Comparison of ENCODE assay signal across 8 cellular contexts in the genomic region with DNA sequence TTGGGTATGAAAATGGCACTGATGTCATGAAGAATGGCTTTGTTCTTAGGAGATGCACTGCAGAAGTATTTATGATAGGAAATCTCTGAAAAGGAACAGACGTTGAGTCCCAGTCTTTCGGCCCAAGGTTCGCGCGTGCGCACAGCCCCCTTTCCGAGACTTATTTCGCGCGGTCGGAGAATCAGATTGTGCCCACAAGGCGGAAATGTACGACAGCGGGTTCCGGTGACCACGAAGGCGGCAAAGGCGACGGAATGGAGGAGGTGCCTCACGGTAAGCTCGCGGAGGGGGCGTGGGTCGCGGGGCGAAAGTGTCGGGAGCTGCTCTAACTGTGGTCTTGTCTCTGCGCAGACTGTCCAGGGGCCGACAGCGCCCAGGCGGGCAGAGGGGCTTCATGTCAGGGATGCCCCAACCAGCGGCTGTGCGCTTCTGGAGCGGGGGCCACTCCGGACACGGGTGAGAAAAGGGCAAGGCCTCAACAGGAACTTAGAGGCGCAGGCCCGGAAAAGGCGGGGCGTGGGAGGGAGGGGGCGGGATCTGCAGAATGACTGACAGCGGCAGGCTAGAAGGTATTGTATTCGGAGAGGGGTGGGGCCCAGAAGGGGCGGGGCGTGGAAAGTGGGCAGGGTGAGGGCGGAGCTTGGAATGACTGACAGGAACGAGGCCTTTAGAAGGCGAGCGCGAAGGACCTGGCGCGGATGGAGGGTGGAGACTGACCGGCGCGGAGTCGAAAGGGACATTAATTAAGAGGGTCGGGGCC. TPM values are rescaled to one million over a fixed set of nuclear protein-coding genes. Genes with fewer than 3 reads are reported as not detected.
A peak's percentile ranks its signal among the peaks of the same experiment; 100 is the strongest.
DNase-seq lines count a peak whose midpoint lies in the region; TF ChIP-seq lines count a peak whose summit lies in the region.

A gene (plus strand): TSS at position 233 of the 760 bp plus-strand sequence. CDS start 22 bp downstream, at position 255.

- H3K9me2 ChIP-seq in SK-N-SH = no peaks in the 10 kb centered on the region

- H3K27ac ChIP-seq in SK-N-SH (ENCODE audit: low read depth in 2 of 2, low read length in 1 of 2) = peak within 1 kb of the TSS; percentile 96 to 97
- H3K27ac ChIP-seq in temporal lobe (ENCODE audit: low read depth, low read length) = peak within 1 kb of the TSS; percentile 93

- H4K20me1 ChIP-seq in SK-N-SH (ENCODE audit: insufficient read depth) = no peaks in the 10 kb centered on the region

- peak within 1 kb of the TSS; percentile 93 for H3K9ac ChIP-seq in SK-N-SH

- peaks cover 5 to 34% of the 10 kb centered on the region in 2 experiments; a peak in 3 of 4 replicates for H3K4me1 ChIP-seq in SK-N-SH (ENCODE audit: control insufficient read depth in 1 of 2, insufficient read depth in 2 of 2, low read depth in 1 of 2, low read length in 1 of 2)

- TF ChIP-seq RAD21 in SK-N-SH (IDR thresholded peaks at IDR 0.05; ENCODE audit: low read length) = no peak

- peak within 1 kb of the TSS; percentile 85 for H3K4me2 ChIP-seq in SK-N-SH

- TF ChIP-seq CTCF in HFFc6 (IDR thresholded peaks at IDR 0.05) (no peak), SK-N-SH (IDR thresholded peaks at IDR 0.05) (no peak)

- POLR2A ChIA-PET in SK-N-SH (lab: Yijun Ruan, JAX) = interaction anchor here (0.7 to 1.7 kb wide), 7 partner anchors 22 to 322 kb away, joined by 3 to 8 read pairs (median 4); a partner anchor contains a TSS

- H3K27me3 ChIP-seq in SK-N-SH (ENCODE audit: insufficient read depth) = no peaks in the 10 kb centered on the region

- peak within 1 kb of the TSS; percentile 60 to 66 for H3K4me3 ChIP-seq in SK-N-SH (ENCODE audit: low read depth in 2 of 2, low read length in 1 of 2)

- DNase-seq in GM04503 (ENCODE audit: low read depth) (peak; percentile 86), HFFc6 (peak; percentile 96), NCI-H1048 (lab: John Stamatoyannopoulos, UW) (peak; percentile 54), SK-N-SH (peak; percentile 92), globus pallidus (ENCODE audit: low spot score) (peak; percentile 99), occipital lobe (lab: John Stamatoyannopoulos, UW) (peak; percentile 99)

- CTCF ChIA-PET in SK-N-SH (lab: Yijun Ruan, JAX) = interaction anchor here (1.8 to 10.8 kb wide), 2 partner anchors 175 to 228 kb away, joined by 12 to 305 read pairs; no protein-coding TSS in a partner anchor

- H3K9me3 Mint-ChIP-seq in HFFc6 = no peaks in the 10 kb centered on the region
- no peaks in the 10 kb centered on the region for H3K9me3 Mint-ChIP-seq in activated naive CD4-positive, alpha-beta T cell treated with anti-CD3 and anti-CD28 coated beads, Interleukin-2, amount 50 U/mL, for 24 hours

- H3K9me3 ChIP-seq in SK-N-SH = no peaks in the 10 kb centered on the region

- peak within 1 kb of the TSS; percentile 98 for H2AFZ ChIP-seq in SK-N-SH (ENCODE audit: low read depth)

- H3F3A ChIP-seq in SK-N-SH (replicated peaks; ENCODE audit: insufficient read depth) = peaks cover 10% of the 10 kb centered on the region

- H3K27ac Mint-ChIP-seq in HFFc6 = peak within 1 kb of the TSS; percentile 100
- peak within 1 kb of the TSS; percentile 98 for H3K27ac Mint-ChIP-seq in activated naive CD4-positive, alpha-beta T cell treated with anti-CD3 and anti-CD28 coated beads, Interleukin-2, amount 50 U/mL, for 24 hours

- peaks cover 4% of the 10 kb centered on the region; the same call in 1 of the 2 replicates for H3K36me3 Mint-ChIP-seq in HFFc6 (ENCODE audit: low read depth)
- H3K36me3 Mint-ChIP-seq in activated naive CD4-positive, alpha-beta T cell treated with anti-CD3 and anti-CD28 coated beads, Interleukin-2, amount 50 U/mL, for 24 hours = peaks cover 3% of the 10 kb centered on the region

- no peaks in the 10 kb centered on the region; the same call in 1 of the 2 replicates for H3K27me3 Mint-ChIP-seq in HFFc6 (ENCODE audit: insufficient read depth)
- H3K27me3 Mint-ChIP-seq in activated naive CD4-positive, alpha-beta T cell treated with anti-CD3 and anti-CD28 coated beads, Interleukin-2, amount 50 U/mL, for 24 hours = no peaks in the 10 kb centered on the region

- peaks cover 41% of the 10 kb centered on the region for H3K4me1 Mint-ChIP-seq in HFFc6 (ENCODE audit: low read depth)
- H3K4me1 Mint-ChIP-seq in activated naive CD4-positive, alpha-beta T cell treated with anti-CD3 and anti-CD28 coated beads, Interleukin-2, amount 50 U/mL, for 24 hours = peaks cover 30% of the 10 kb centered on the region

- peaks cover 0 to 12% of the 10 kb centered on the region in 2 experiments for H3K36me3 ChIP-seq in SK-N-SH (replicated peaks in 1 of 2; ENCODE audit: control insufficient read depth in 1 of 2, insufficient read depth in 2 of 2, low read length in 1 of 2)

- peaks cover 11% of the 10 kb centered on the region for H3K79me2 ChIP-seq in SK-N-SH (ENCODE audit: insufficient read depth)

- no peak for TF ChIP-seq EP300 in SK-N-SH (IDR thresholded peaks at IDR 0.05; ENCODE audit: borderline replicate concordance in 1 of 2, low read depth in 1 of 2, low read length in 1 of 2)

- peak within 1 kb of the TSS; percentile 93 for H3K4me3 Mint-ChIP-seq in HFFc6
- H3K4me3 Mint-ChIP-seq in activated naive CD4-positive, alpha-beta T cell treated with anti-CD3 and anti-CD28 coated beads, Interleukin-2, amount 50 U/mL, for 24 hours = peak within 1 kb of the TSS; percentile 95

- 0% methylated on average over 42 of the region's 57 CpGs for WGBS in SK-N-SH (ENCODE audit: low lambda C conversion rate)

TF ChIP-seq in SK-N-SH, 30 proteins besides CTCF, POLR2A, EP300 and RAD21 (continues in another document):
- TF ChIP-seq NRF1 (IDR thresholded peaks at IDR 0.05; ENCODE audit: low read depth, low read length) = peak; percentile 85
- TF ChIP-seq SMC3 (IDR thresholded peaks at IDR 0.05; ENCODE audit: low read depth, low read length) = no peak
- no peak for TF ChIP-seq RFX5 (IDR thresholded peaks at IDR 0.05; ENCODE audit: low read length)
- TF ChIP-seq MEF2A (IDR thresholded peaks at IDR 0.05; ENCODE audit: borderline replicate concordance, low read depth) = no peak
- no peak for TF ChIP-seq TCF12 (IDR thresholded peaks at IDR 0.05)
- TF ChIP-seq, protein P1, sequence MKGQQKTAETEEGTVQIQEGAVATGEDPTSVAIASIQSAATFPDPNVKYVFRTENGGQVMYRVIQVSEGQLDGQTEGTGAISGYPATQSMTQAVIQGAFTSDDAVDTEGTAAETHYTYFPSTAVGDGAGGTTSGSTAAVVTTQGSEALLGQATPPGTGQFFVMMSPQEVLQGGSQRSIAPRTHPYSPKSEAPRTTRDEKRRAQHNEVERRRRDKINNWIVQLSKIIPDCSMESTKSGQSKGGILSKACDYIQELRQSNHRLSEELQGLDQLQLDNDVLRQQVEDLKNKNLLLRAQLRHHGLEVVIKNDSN (IDR thresholded peaks at IDR 0.05; ENCODE audit: borderline replicate concordance, low read depth) = no peak
- TF ChIP-seq JUND (IDR thresholded peaks at IDR 0.05) = no peak
- TF ChIP-seq TEAD4 (IDR thresholded peaks at IDR 0.05; ENCODE audit: borderline replicate concordance, insufficient read depth) = no peak
- no peak for TF ChIP-seq EZH2phosphoT487 (IDR thresholded peaks at IDR 0.05; ENCODE audit: borderline replicate concordance, low read depth)
- peak; percentile 100 for TF ChIP-seq MXI1 (IDR thresholded peaks at IDR 0.05; ENCODE audit: low read depth, low read length)
- TF ChIP-seq, protein P2, sequence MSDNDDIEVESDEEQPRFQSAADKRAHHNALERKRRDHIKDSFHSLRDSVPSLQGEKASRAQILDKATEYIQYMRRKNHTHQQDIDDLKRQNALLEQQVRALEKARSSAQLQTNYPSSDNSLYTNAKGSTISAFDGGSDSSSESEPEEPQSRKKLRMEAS (IDR thresholded peaks at IDR 0.05; ENCODE audit: low read depth) = peak; percentile 91
- TF ChIP-seq, protein P3, sequence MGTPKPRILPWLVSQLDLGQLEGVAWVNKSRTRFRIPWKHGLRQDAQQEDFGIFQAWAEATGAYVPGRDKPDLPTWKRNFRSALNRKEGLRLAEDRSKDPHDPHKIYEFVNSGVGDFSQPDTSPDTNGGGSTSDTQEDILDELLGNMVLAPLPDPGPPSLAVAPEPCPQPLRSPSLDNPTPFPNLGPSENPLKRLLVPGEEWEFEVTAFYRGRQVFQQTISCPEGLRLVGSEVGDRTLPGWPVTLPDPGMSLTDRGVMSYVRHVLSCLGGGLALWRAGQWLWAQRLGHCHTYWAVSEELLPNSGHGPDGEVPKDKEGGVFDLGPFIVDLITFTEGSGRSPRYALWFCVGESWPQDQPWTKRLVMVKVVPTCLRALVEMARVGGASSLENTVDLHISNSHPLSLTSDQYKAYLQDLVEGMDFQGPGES (IDR thresholded peaks at IDR 0.05; ENCODE audit: low read depth, low read length) = no peak
- TF ChIP-seq, protein P4, sequence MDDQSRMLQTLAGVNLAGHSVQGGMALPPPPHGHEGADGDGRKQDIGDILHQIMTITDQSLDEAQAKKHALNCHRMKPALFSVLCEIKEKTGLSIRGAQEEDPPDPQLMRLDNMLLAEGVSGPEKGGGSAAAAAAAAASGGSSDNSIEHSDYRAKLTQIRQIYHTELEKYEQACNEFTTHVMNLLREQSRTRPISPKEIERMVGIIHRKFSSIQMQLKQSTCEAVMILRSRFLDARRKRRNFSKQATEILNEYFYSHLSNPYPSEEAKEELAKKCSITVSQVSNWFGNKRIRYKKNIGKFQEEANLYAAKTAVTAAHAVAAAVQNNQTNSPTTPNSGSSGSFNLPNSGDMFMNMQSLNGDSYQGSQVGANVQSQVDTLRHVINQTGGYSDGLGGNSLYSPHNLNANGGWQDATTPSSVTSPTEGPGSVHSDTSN (IDR thresholded peaks at IDR 0.05) = peak; percentile 98
- no peak for TF ChIP-seq FOSL2 (IDR thresholded peaks at IDR 0.05; ENCODE audit: borderline replicate concordance, low read depth)
- peak; percentile 91 for TF ChIP-seq GABPA (IDR thresholded peaks at IDR 0.05; ENCODE audit: low read depth)
- TF ChIP-seq ELF1 (IDR thresholded peaks at IDR 0.05) = peak; percentile 87
- TF ChIP-seq FOXJ3 (CRISPR knock-in tag; IDR thresholded peaks at IDR 0.05) = no peak
- no peak for TF ChIP-seq RXRA (IDR thresholded peaks at IDR 0.05; ENCODE audit: borderline replicate concordance, low read depth)
- TF ChIP-seq RCOR1 (IDR thresholded peaks at IDR 0.05; ENCODE audit: low read length) = no peak

RNA-seq across cellular contexts. Expression of the gene that starts here (rescaled TPM):
- 10 to 100 TPM; 18.0 to 29.4 (median 25.1) TPM for total RNA-seq in HFFc6 (2021; fragmentation: NEBNext Ultra II Directional; extraction: Animal tissue kit (Norgen Biotek cat#: 25700))
- polyA plus RNA-seq in SK-N-SH (2012; rRNA removed) = 40.7 and 49.8 TPM in 2 replicates
- 40.5 and 41.4 TPM in 2 replicates for polyA plus RNA-seq in SK-N-SH (2012; cell fraction: cytosol; rRNA removed)
- polyA plus RNA-seq in SK-N-SH (2012; cell fraction: nucleus; rRNA removed) = 19.7 and 25.3 TPM in 2 replicates
- 12.3 TPM for total RNA-seq in occipital lobe
- 10.6 TPM for total RNA-seq in temporal lobe

Comparison
In these comparisons a context has a peak if more than half of its experiments do, and no peak if none do; other contexts are left out.
1. Peak in every context shown above with its lines: DNase-seq, H3K4me3 ChIP-seq and H3K27ac ChIP-seq.